ENCODE assay signal across 9 cellular contexts in the genomic region with DNA sequence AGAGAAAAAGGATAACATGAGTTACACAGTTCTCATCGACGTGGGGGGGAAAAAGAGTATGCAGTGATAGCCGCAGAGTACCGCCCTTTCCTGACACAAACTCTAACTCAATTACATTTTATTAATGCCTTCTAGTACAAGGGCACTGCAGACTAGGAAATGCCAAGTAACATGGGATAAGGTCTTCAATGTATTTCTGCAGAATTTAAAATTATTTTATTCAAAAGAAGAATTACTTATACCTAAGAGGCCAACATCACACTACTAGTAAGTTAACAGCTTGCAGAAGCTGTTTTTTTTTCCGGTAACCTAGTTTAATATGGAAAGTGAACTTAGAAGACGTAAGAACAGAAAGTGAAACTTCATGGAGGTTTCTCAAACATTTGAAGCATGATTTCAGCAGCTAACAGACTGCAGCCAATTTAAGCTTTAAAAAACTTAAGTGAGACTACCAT. TPM values are rescaled to one million over a fixed set of nuclear protein-coding genes. Genes with fewer than 3 reads are reported as not detected.
DNase-seq lines count a peak whose midpoint lies in the region; ATAC-seq and TF ChIP-seq lines count a peak whose summit lies in the region.
"Had no signal": no experiment of that assay in that cellular context is flagged by ENCODE, and none has a peak within 500 bp of the region (broad histone marks: within the 10 kb centered on the region; RNA-seq: fewer than 3 reads in every experiment).

No MANE protein-coding gene starts in this region.

- TF ChIP-seq CTCF in GM10266 (IDR thresholded peaks at IDR 0.05; ENCODE audit: control insufficient read depth, insufficient read depth, low read depth, missing control alignments) (no peak), NB4 (IDR thresholded peaks at IDR 0.05; ENCODE audit: low read depth, low read length) (no peak), sigmoid colon (IDR thresholded peaks at IDR 0.05) (no peak), H9 (conservative IDR thresholded peaks at IDR 0.05) (no peak)

- peaks cover 4% of the 10 kb centered on the region; the same call in 1 of the 2 replicates for H3K79me2 ChIP-seq in H9 (ENCODE audit: insufficient read depth, low read length)

- H2BK5ac ChIP-seq in H9 (ENCODE audit: insufficient read length, low read length) = no peak overlapping the region

- H3K56ac ChIP-seq in H9 (ENCODE audit: insufficient read length, low read depth, low read length) = no peak overlapping the region

- H2BK12ac ChIP-seq in H9 (ENCODE audit: insufficient read length, low read depth, low read length) = no peak overlapping the region

- peak; percentile 70 for DNase-seq in GM10266 (ENCODE audit: extremely low spot score)
- peak; percentile 12 for DNase-seq in NB4 (ENCODE audit: low read depth)
- no peak for DNase-seq in sigmoid colon
- DNase-seq in NCI-H2107 treated with DMSO at 0.1 percent for 48 hours (lab: John Stamatoyannopoulos, UW; ENCODE audit: unreplicated experiment) = no peak
- no peak for DNase-seq in NCI-H446 treated with DMSO at 0.1 percent for 48 hours (lab: John Stamatoyannopoulos, UW)
- DNase-seq in H9 = no peak
- DNase-seq: NCI-H1092 treated with DMSO at 0.1 percent for 48 hours had no signal

- H3K4me1 Mint-ChIP-seq in dendritic cell treated with granulocyte-macrophage colony-stimulating factor and Interleukin-4, amounts not matched to agents 40 ng/mL and 50 ng/mL, for 4 days (ENCODE audit: low read depth) = peaks cover 37% of the 10 kb centered on the region
- H3K4me1 Mint-ChIP-seq in H9 = peaks cover 13 to 15% of the 10 kb centered on the region in 2 experiments

- H3K27ac ChIP-seq in sigmoid colon (peak overlapping the region in 3 of 4 donors; percentile 10 to 69 (median 42)), H9 (ENCODE audit: insufficient read length, low read depth, low read length) (no peak overlapping the region)

- H3K23me2 ChIP-seq in H9 (ENCODE audit: insufficient read length, low read depth, low read length, poor library complexity, severe bottlenecking) = peaks cover 5% of the 10 kb centered on the region

- H3K4me2 ChIP-seq in H9 (ENCODE audit: insufficient read depth, insufficient read length, low read length) = no peak overlapping the region

- no peaks in the 10 kb centered on the region for H3K27me3 Mint-ChIP-seq in dendritic cell treated with granulocyte-macrophage colony-stimulating factor and Interleukin-4, amounts not matched to agents 40 ng/mL and 50 ng/mL, for 4 days
- no peaks in the 10 kb centered on the region for H3K27me3 Mint-ChIP-seq in H9 (ENCODE audit: low read depth)

- no peak overlapping the region for H3K18ac ChIP-seq in H9 (ENCODE audit: insufficient read length, low read depth, low read length)

- H3K9me3 Mint-ChIP-seq in dendritic cell treated with granulocyte-macrophage colony-stimulating factor and Interleukin-4, amounts not matched to agents 40 ng/mL and 50 ng/mL, for 4 days = no peaks in the 10 kb centered on the region
- no peaks in the 10 kb centered on the region; a peak in 1 of 5 replicates for H3K9me3 Mint-ChIP-seq in H9

- no peak overlapping the region for H2AFZ ChIP-seq in H9 (ENCODE audit: low read length)

- no peak overlapping the region for H3K14ac ChIP-seq in H9 (ENCODE audit: insufficient read depth, low read length)

- H3K36me3 Mint-ChIP-seq in dendritic cell treated with granulocyte-macrophage colony-stimulating factor and Interleukin-4, amounts not matched to agents 40 ng/mL and 50 ng/mL, for 4 days (ENCODE audit: low read depth) = peaks cover 82% of the 10 kb centered on the region
- peaks cover 32 to 72% (median 52%) of the 10 kb centered on the region in 3 experiments; a peak in 6 of 7 replicates for H3K36me3 Mint-ChIP-seq in H9 (ENCODE audit: insufficient read depth in 1 of 3, low read depth in 3 of 3)

- no peak overlapping the region for H3K27ac Mint-ChIP-seq in dendritic cell treated with granulocyte-macrophage colony-stimulating factor and Interleukin-4, amounts not matched to agents 40 ng/mL and 50 ng/mL, for 4 days
- no peak overlapping the region for H3K27ac Mint-ChIP-seq in H9

- no peak overlapping the region for H3T11ph ChIP-seq in H9 (ENCODE audit: low read length)

- no peaks in the 10 kb centered on the region for H3K79me1 ChIP-seq in H9 (ENCODE audit: insufficient read depth, low read depth, low read length, poor library complexity, severe bottlenecking)

- H4K8ac ChIP-seq in H9 (replicated peaks; ENCODE audit: insufficient read length, low read depth, low read length) = no peak overlapping the region

- H3K4me1 ChIP-seq in sigmoid colon (peaks cover 0 to 41% (median 32%) of the 10 kb centered on the region in 4 donors), H9 (ENCODE audit: insufficient read depth, low read length) (no peaks in the 10 kb centered on the region)

- H4K5ac ChIP-seq in H9 (ENCODE audit: insufficient read length, low read depth, low read length) = no peak overlapping the region

- no peak overlapping the region for H2BK20ac ChIP-seq in H9 (ENCODE audit: low read depth, low read length, poor library complexity, severe bottlenecking)

- H3K36me3 ChIP-seq in sigmoid colon = peaks cover 9 to 66% (median 35%) of the 10 kb centered on the region in 4 donors

- peak overlapping the region; percentile 46 for H3K4me3 Mint-ChIP-seq in dendritic cell treated with granulocyte-macrophage colony-stimulating factor and Interleukin-4, amounts not matched to agents 40 ng/mL and 50 ng/mL, for 4 days
- no peak overlapping the region for H3K4me3 Mint-ChIP-seq in H9

- intact Hi-C loops in dendritic cell treated with granulocyte-macrophage colony-stimulating factor and Interleukin-4, amounts not matched to agents 40 ng/mL and 50 ng/mL, for 4 days (cut with micrococcal nuclease) = loop anchor here (5.0 kb wide), 1 partner anchor 36 kb away; no protein-coding TSS in a partner anchor
- intact Hi-C loops in sigmoid colon (cut with DNase I) = loop anchor here (10.0 kb wide), 1 partner anchor 594 kb away; the partner anchor contains the start of gene TSC1

- no peak overlapping the region for H2BK15ac ChIP-seq in H9 (ENCODE audit: low read depth, low read length)

- H2AK5ac ChIP-seq in H9 (ENCODE audit: insufficient read length, low read length) = no peak overlapping the region

- no peaks in the 10 kb centered on the region for H4K20me1 ChIP-seq in H9 (ENCODE audit: control insufficient read depth, insufficient read depth, insufficient read length)

- H3K23ac ChIP-seq in H9 (ENCODE audit: insufficient read length, low read depth, low read length) = no peak overlapping the region

- ATAC-seq in HG02938 (IDR thresholded peaks at IDR 0.05; ENCODE audit: unreplicated experiment) = no peak

- no peak overlapping the region for H4K91ac ChIP-seq in H9 (ENCODE audit: insufficient read length, low read depth, low read length)

- no peak overlapping the region for H2BK120ac ChIP-seq in H9 (ENCODE audit: low read depth, low read length, poor library complexity, severe bottlenecking)

- no peak overlapping the region for H3K9ac ChIP-seq in H9 (ENCODE audit: extremely low read depth, insufficient read length, low read length)

- H3K4me3 ChIP-seq in NB4 (ENCODE audit: low read depth, low read length) = peak overlapping the region; percentile 47
- H3K4me3 ChIP-seq in sigmoid colon = peak overlapping the region in 1 of 4 donors; percentile 18

- WGBS in sigmoid colon, 2 donors = 13 to 49% methylated on average over 6 of the region's 6 CpGs
- no CpG with 5 or more reads among the region's 6 CpGs for WGBS in H9 (ENCODE audit: extremely low coverage, insufficient read length, low lambda C conversion rate)

- no peak for TF ChIP-seq EP300 in sigmoid colon (IDR thresholded peaks at IDR 0.05)

- H3K27me3 ChIP-seq in sigmoid colon (no peaks in the 10 kb centered on the region), H9 (ENCODE audit: insufficient read depth, low read length) (no peaks in the 10 kb centered on the region)

- no peak overlapping the region for H3K4ac ChIP-seq in H9 (ENCODE audit: low read depth, low read length)

- TF ChIP-seq POLR2A in NB4 (IDR thresholded peaks at IDR 0.05; ENCODE audit: extremely low read depth, insufficient read length) (no peak), sigmoid colon (IDR thresholded peaks at IDR 0.05) (no peak)

- H3K9me3 ChIP-seq in sigmoid colon (no peaks in the 10 kb centered on the region), H9 (ENCODE audit: control insufficient read depth, low read depth, low read length) (no peaks in the 10 kb centered on the region)

RNA-seq across cellular contexts. Expression of gene SETX, which starts 3.9 kb away (rescaled TPM):
- total RNA-seq in sigmoid colon (10 to 100 TPM; 45.5 to 58.2 (median 54.6) TPM), H9 (2021) (43.1 and 44.3 TPM in 2 replicates)
- polyA plus RNA-seq in sigmoid colon = 10 to 100 TPM in 2 of 3 donors, 1 to 10 TPM in 1; 8.8 to 30.6 (median 10.2) TPM

RNA-seq across cellular contexts. Expression of gene TTF1, which starts 55.8 kb away (rescaled TPM):
- total RNA-seq in sigmoid colon (10 to 100 TPM in 3 of 4 donors, 1 to 10 TPM in 1; 8.9 to 20.9 (median 14.2) TPM), H9 (2021) (24.2 and 26.9 TPM in 2 replicates)
- 10 to 100 TPM in 2 of 3 donors, 1 to 10 TPM in 1; 6.6 to 18.3 (median 14.6) TPM for polyA plus RNA-seq in sigmoid colon

RNA-seq across cellular contexts. Expression of gene CFAP77, which starts 59.1 kb away (rescaled TPM):
- total RNA-seq in sigmoid colon = not detected
- not detected for polyA plus RNA-seq in sigmoid colon
- 0.72 and 0.86 TPM in 2 replicates for total RNA-seq in H9 (2021)

Comparison
In these comparisons a context has a peak if more than half of its experiments do, and no peak if none do; other contexts are left out.
1. DNase-seq: peak in GM10266 (single experiment) and NB4 (single experiment); none in sigmoid colon (single experiment), NCI-H2107 treated with DMSO at 0.1 percent for 48 hours (single experiment), NCI-H446 treated with DMSO at 0.1 percent for 48 hours (single experiment) and H9 (single experiment).